ENCODE assay signal across 18 cellular contexts in the genomic region with DNA sequence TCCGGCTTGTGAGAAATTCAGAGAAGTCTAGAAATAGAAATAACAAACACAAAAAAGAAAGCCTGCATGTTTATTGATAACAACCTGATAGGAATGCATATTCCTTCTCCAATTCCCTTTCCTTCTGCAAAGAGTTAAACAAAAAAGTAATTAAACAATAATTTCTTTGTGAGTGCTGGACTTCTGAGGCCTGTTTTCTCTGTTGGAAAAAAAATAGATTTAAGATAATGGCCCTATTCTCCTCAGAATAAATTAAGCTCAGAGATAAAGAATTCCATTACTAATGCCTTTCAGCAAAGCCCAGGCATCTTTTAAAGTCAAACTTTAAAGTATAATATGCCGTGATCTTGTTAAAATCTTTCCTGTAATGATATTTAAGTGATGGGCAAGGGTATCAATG.
DNase-seq lines count a peak whose midpoint lies in the region; TF ChIP-seq lines count a peak whose summit lies in the region.
"Had no signal": no experiment of that assay in that cellular context is flagged by ENCODE, and none has a peak within 500 bp of the region (broad histone marks: within the 10 kb centered on the region; RNA-seq: fewer than 3 reads in every experiment).

No MANE protein-coding gene starts in this region.

- no peaks in the 10 kb centered on the region for H3K27me3 ChIP-seq in dorsolateral prefrontal cortex
- H3K27me3 ChIP-seq in Karpas-422 (ENCODE audit: low read length) = no peaks in the 10 kb centered on the region

- no peak for TF ChIP-seq CTCF in dorsolateral prefrontal cortex (IDR thresholded peaks at IDR 0.05 in 54 of 56, conservative IDR thresholded peaks at IDR 0.05 in 2 of 56; ENCODE audit: low read depth in 1 of 56, partially characterized antibody in 56 of 56)

- no peaks in the 10 kb centered on the region for H3K4me1 ChIP-seq in Karpas-422 (ENCODE audit: low read length)
- H3K4me1 ChIP-seq: A549, HAP-1 had no signal

- no peaks in the 10 kb centered on the region for H3K36me3 ChIP-seq in Karpas-422 (ENCODE audit: insufficient read depth, low read length)
- H3K36me3 ChIP-seq: HAP-1 had no signal

- H3K79me2 ChIP-seq in Karpas-422 (ENCODE audit: low read length) = no peaks in the 10 kb centered on the region

- H3K9me3 ChIP-seq in Karpas-422 (ENCODE audit: low read length) = no peaks in the 10 kb centered on the region
- H3K9me3 ChIP-seq: HAP-1 had no signal

- no peak overlapping the region for H3K9ac ChIP-seq in Karpas-422 (ENCODE audit: low read length)

- H3K27ac ChIP-seq in dorsolateral prefrontal cortex (peak overlapping the region in 55 of 59 donors; percentile 5 to 87 (median 73)), temporal lobe (ENCODE audit: low read depth, low read length) (peak overlapping the region; percentile 79), Karpas-422 (ENCODE audit: low read length) (no peak overlapping the region)
- H3K27ac ChIP-seq: 22Rv1, A549, C4-2B had no signal

- H3K4me2 ChIP-seq in Karpas-422 (ENCODE audit: low read depth, low read length, poor library complexity, severe bottlenecking) = no peak overlapping the region
- H3K4me2 ChIP-seq: A549 had no signal

- no peak overlapping the region for H2AFZ ChIP-seq in Karpas-422 (ENCODE audit: low read length)

- no peaks in the 10 kb centered on the region for H3K9me2 ChIP-seq in Karpas-422 (replicated peaks; ENCODE audit: insufficient read depth, low read length)

- DNase-seq in COLO829 (ENCODE audit: low spot score) (peak; percentile 73), dorsolateral prefrontal cortex (no peak), globus pallidus (ENCODE audit: low spot score) (peak; percentile 50), D341Med (ENCODE audit: low spot score) (no peak), mucosa of gallbladder (ENCODE audit: low spot score) (no peak), Karpas-422 (no peak)
- DNase-seq: AML-193; Calu3; CD4-positive, alpha-beta memory T cell; DMS 273 treated with DMSO at 0.1 percent for 48 hours; DMS53; DND-41; EL had no signal

- H3K4me3 ChIP-seq in dorsolateral prefrontal cortex (peak overlapping the region in 1 of 59 donors; percentile 27), Karpas-422 (ENCODE audit: low read length) (no peak overlapping the region)
- H3K4me3 ChIP-seq: A549, HAP-1 had no signal

- no peaks in the 10 kb centered on the region for H4K20me1 ChIP-seq in Karpas-422 (ENCODE audit: insufficient read depth, low read depth, low read length)

- intact Hi-C loops in dorsolateral prefrontal cortex (cut with DNase I) = no loop called here

Comparison
In these comparisons a context has a peak if more than half of its experiments do, and no peak if none do; other contexts are left out.
1. DNase-seq: peak in COLO829 (single experiment) and globus pallidus (single experiment); none in dorsolateral prefrontal cortex (0 of 10), D341Med (single experiment), mucosa of gallbladder (single experiment) and Karpas-422 (single experiment).